Comparison of ENCODE assay signal across 28 cellular contexts in the genomic region with DNA sequence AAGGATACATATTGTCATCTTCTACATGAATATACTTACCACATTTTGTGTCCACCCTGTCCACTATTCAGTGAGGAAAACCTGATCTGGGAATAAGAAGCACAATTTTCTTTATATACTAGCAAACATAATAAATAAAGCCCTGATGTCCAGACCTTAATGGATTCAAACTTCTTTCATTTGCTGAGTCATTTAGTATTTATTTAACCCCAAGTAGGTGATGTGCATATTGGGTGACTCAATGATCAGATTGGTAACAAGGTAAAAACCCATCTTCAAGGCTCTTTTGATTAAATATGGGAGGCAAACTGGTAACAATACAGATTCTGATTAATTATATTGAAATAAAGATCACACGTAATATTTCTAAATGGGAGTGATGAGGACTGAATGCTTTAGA.
"Had no signal": no experiment of that assay in that cellular context is flagged by ENCODE, and none has a peak within 500 bp of the region (broad histone marks: within the 10 kb centered on the region; RNA-seq: fewer than 3 reads in every experiment).

No MANE protein-coding gene starts in this region.

- H3K27ac ChIP-seq: brain microvascular endothelial cell, cardiac muscle cell, KMS-11, SJSA1 had no signal

- H3K27ac Mint-ChIP-seq: activated CD4-positive, alpha-beta T cell treated with anti-CD3 and anti-CD28 coated beads, Interleukin-2, amount 10 ng/mL, durations not matched to agents 24 days and 14 days; activated CD8-positive, alpha-beta T cell treated with anti-CD3 and anti-CD28 coated beads, Interleukin-2, amount 10 ng/mL, durations not matched to agents 7 days and 5 days; activated naive CD4-positive, alpha-beta T cell treated with anti-CD3 and anti-CD28 coated beads, Interleukin-2, amount 10 ng/mL, durations not matched to agents 7 days and 5 days; activated naive CD8-positive, alpha-beta T cell; activated naive CD8-positive, alpha-beta T cell treated with anti-CD3 and anti-CD28 coated beads, Interleukin-2, amount 50 U/mL, for 24 hours; activated T-cell treated with anti-CD3 and anti-CD28 coated beads, Interleukin-2, amount 50 U/mL, for 24 hours; activated T-helper 1 cell treated with anti-CD3 and anti-CD28 coated beads, Interleukin-12 subunit alpha, Interleukin-12 subunit beta, Interleukin-2, Interleukin-4 antibody, amounts not matched to agents 30 ng/mL and 10 ng/mL and 1 ng/mL, durations not matched to agents 14 hours and 24 hours and 36 hours; T-helper 1 cell treated with Interleukin-12 subunit alpha and Interleukin-12 subunit beta and Interleukin-4 antibody, amounts not matched to agents 30 μg/mL and 1 μg/mL, for 36 hours; T-helper 2 cell treated with Interferon-gamma antibody and Interleukin-4, amounts not matched to agents 5 μg/mL and 100 μg/mL, for 36 hours had no signal

- H3K4me3 Mint-ChIP-seq: activated CD4-positive, alpha-beta T cell treated with anti-CD3 and anti-CD28 coated beads, Interleukin-2, amount 10 ng/mL, durations not matched to agents 24 days and 14 days; activated CD8-positive, alpha-beta T cell treated with anti-CD3 and anti-CD28 coated beads, Interleukin-2, amount 10 ng/mL, durations not matched to agents 7 days and 5 days; activated naive CD4-positive, alpha-beta T cell treated with anti-CD3 and anti-CD28 coated beads, Interleukin-2, amount 10 ng/mL, durations not matched to agents 7 days and 5 days; activated naive CD8-positive, alpha-beta T cell; activated naive CD8-positive, alpha-beta T cell treated with anti-CD3 and anti-CD28 coated beads, Interleukin-2, amount 50 U/mL, for 24 hours; activated T-cell treated with anti-CD3 and anti-CD28 coated beads, Interleukin-2, amount 50 U/mL, for 24 hours; activated T-helper 1 cell treated with anti-CD3 and anti-CD28 coated beads, Interleukin-12 subunit alpha, Interleukin-12 subunit beta, Interleukin-2, Interleukin-4 antibody, amounts not matched to agents 30 ng/mL and 10 ng/mL and 1 ng/mL, durations not matched to agents 14 hours and 24 hours and 36 hours; central memory CD8-positive, alpha-beta T cell; T-helper 1 cell treated with Interleukin-12 subunit alpha and Interleukin-12 subunit beta and Interleukin-4 antibody, amounts not matched to agents 30 μg/mL and 1 μg/mL, for 36 hours; T-helper 2 cell treated with Interferon-gamma antibody and Interleukin-4, amounts not matched to agents 5 μg/mL and 100 μg/mL, for 36 hours had no signal

- H3K27me3 Mint-ChIP-seq: activated CD4-positive, alpha-beta T cell treated with anti-CD3 and anti-CD28 coated beads, Interleukin-2, amount 10 ng/mL, durations not matched to agents 24 days and 14 days; activated naive CD4-positive, alpha-beta T cell treated with anti-CD3 and anti-CD28 coated beads, Interleukin-2, amount 10 ng/mL, durations not matched to agents 7 days and 5 days; activated naive CD8-positive, alpha-beta T cell; activated naive CD8-positive, alpha-beta T cell treated with anti-CD3 and anti-CD28 coated beads, Interleukin-2, amount 50 U/mL, for 24 hours; activated T-cell treated with anti-CD3 and anti-CD28 coated beads, Interleukin-2, amount 50 U/mL, for 24 hours; central memory CD8-positive, alpha-beta T cell had no signal

- H3K4me1 Mint-ChIP-seq: activated CD4-positive, alpha-beta T cell treated with anti-CD3 and anti-CD28 coated beads, Interleukin-2, amount 10 ng/mL, durations not matched to agents 24 days and 14 days; activated naive CD4-positive, alpha-beta T cell treated with anti-CD3 and anti-CD28 coated beads, Interleukin-2, amount 10 ng/mL, durations not matched to agents 7 days and 5 days; activated naive CD8-positive, alpha-beta T cell treated with anti-CD3 and anti-CD28 coated beads, Interleukin-2, amount 50 U/mL, for 24 hours; central memory CD8-positive, alpha-beta T cell had no signal

- H3K36me3 Mint-ChIP-seq: activated naive CD4-positive, alpha-beta T cell treated with anti-CD3 and anti-CD28 coated beads, Interleukin-2, amount 10 ng/mL, durations not matched to agents 7 days and 5 days; activated naive CD8-positive, alpha-beta T cell had no signal

- H3K4me3 ChIP-seq: cardiac muscle cell, SJSA1 had no signal

- ATAC-seq: activated CD8-positive, alpha-beta T cell treated with anti-CD3 and anti-CD28 coated beads, Interleukin-2, amount 10 ng/mL, durations not matched to agents 7 days and 5 days; activated naive CD8-positive, alpha-beta T cell treated with anti-CD3 and anti-CD28 coated beads, Interleukin-2, amount 50 U/mL, for 24 hours had no signal

- DNase-seq: activated CD4-positive, alpha-beta T cell treated with anti-CD3 and anti-CD28 coated beads, Interleukin-2, amount 10 ng/mL, durations not matched to agents 24 days and 14 days; activated CD4-positive, alpha-beta T cell treated with anti-CD3 and anti-CD28 coated beads, Interleukin-2, amount 50 U/mL, for 4 hours; activated CD8-positive, alpha-beta T cell treated with anti-CD3 and anti-CD28 coated beads, Interleukin-2, amount 10 ng/mL, durations not matched to agents 7 days and 5 days; activated gamma-delta T cell treated with Interleukin-2 at 50 U/mL for 16 hours; activated naive CD4-positive, alpha-beta T cell treated with anti-CD3 and anti-CD28 coated beads, Interleukin-2, amount 10 ng/mL, durations not matched to agents 7 days and 5 days; activated naive CD8-positive, alpha-beta T cell treated with anti-CD3 and anti-CD28 coated beads, Interleukin-2, amount 50 U/mL, for 24 hours; activated T-cell treated with anti-CD3 and anti-CD28 coated beads, Interleukin-2, amount 50 U/mL, for 24 hours; anterior cingulate cortex; brain microvascular endothelial cell; NCI-H1105; NCI-H1417 treated with DMSO at 0.1 percent for 48 hours; NCI-H187 treated with DMSO at 0.1 percent for 48 hours; NCI-H2081 treated with DMSO at 0.1 percent for 48 hours; NCI-H345; NCI-H510A; NCI-H526; NCI-H748 treated with DMSO at 0.1 percent for 48 hours; NK-92 treated with Interleukin-12 subunit alpha and Interleukin-12 subunit beta, amount 100 ng/mL, for 24 hours; SHP77 treated with DMSO at 0.1 percent for 48 hours; SK-N-SH had no signal
